In the genomic region with DNA sequence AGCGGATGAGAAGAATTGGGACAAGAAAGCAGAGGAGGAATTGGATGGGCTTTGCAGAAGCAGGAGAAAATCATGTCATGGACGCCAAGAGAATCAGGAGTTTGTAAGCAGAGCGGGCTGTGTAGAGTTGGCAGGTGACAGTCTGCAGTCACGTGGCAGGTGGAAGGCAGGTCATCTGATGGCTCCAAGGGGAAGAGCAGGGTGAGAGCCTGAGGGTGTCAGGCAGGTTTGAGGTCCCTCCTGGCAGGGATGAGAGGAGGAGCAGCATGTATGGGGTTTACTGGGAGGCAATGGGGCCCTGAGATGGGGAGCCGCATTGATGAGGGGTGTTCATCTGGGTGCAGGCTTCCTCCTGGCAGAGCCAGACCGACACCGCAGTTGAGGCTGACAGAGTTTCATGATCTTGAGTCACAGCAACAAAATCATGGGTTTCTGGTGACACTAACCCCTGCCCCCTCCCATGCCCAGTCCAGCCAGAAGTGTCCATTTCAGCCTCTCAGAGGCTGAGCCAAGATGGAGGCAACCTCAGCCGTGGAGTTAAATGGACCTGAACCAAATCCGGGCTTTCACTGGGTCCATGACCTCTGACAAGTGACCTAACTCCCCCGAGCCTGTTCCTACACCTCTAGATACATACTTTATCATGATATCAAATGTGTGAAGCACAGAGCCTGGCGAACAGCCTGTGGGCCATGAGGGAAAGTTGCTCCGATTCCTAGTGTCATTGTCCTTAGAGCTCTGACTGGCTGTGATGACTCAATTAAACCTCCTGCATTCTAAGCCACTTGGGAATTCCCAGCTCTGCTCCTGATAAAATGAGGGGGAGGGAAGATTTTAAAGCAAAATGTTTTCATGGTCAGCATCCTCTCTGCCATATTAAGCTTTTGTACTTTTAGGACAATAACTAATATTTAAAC, we compare ENCODE assay signal across 11 cellular contexts. TPM values are rescaled to one million over a fixed set of nuclear protein-coding genes. Genes with fewer than 3 reads are reported as not detected.
DNase-seq lines count a peak whose midpoint lies in the region; ATAC-seq and TF ChIP-seq lines count a peak whose summit lies in the region.
"Had no signal": no experiment of that assay in that cellular context is flagged by ENCODE, and none has a peak within 500 bp of the region (broad histone marks: within the 10 kb centered on the region; RNA-seq: fewer than 3 reads in every experiment).

No MANE protein-coding gene starts in this region.

- H3K79me2 ChIP-seq in trophoblast cell (ENCODE audit: control insufficient read depth, insufficient read depth, low read length, poor library complexity) (no peaks in the 10 kb centered on the region), neural progenitor cell (ENCODE audit: low read depth) (no peaks in the 10 kb centered on the region), MM.1S (ENCODE audit: low read length) (no peaks in the 10 kb centered on the region)

- WGBS in trophoblast cell (ENCODE audit: extremely low coverage, insufficient coverage, insufficient read length), result no CpG with 5 or more reads among the region's 12 CpGs

- no peak overlapping the region for H3K27ac Mint-ChIP-seq in neural progenitor cell
- H3K27ac Mint-ChIP-seq: CD4-positive, CD25-positive, alpha-beta regulatory T cell; stimulated activated effector memory CD8-positive, alpha-beta T cell treated with anti-CD3 and anti-CD28 coated beads, Interleukin-12 subunit alpha, Interleukin-12 subunit beta, amount 100 ng/mL, for 72 hours had no signal

- no peak overlapping the region for H2AK5ac ChIP-seq in trophoblast cell (ENCODE audit: low read length)

- H3K36me3 ChIP-seq in adipocyte (ENCODE audit: control insufficient read depth, insufficient read depth, low read length, severe bottlenecking) (peaks cover 54% of the 10 kb centered on the region), trophoblast cell (ENCODE audit: control insufficient read depth in 1 of 2, insufficient read depth in 2 of 2, low read length in 2 of 2) (peaks cover 13 to 35% of the 10 kb centered on the region in 2 experiments), neural progenitor cell (no peaks in the 10 kb centered on the region), MM.1S (replicated peaks; ENCODE audit: insufficient read depth, low read length) (0 out of 2 replicates have a peak, but pooled peaks cover 10% of the 10 kb centered on the region)

- H3K4ac ChIP-seq in trophoblast cell (ENCODE audit: low read depth, low read length), result no peak overlapping the region

- no peak overlapping the region for H4K91ac ChIP-seq in trophoblast cell (ENCODE audit: low read depth, low read length)

- H3K4me3 ChIP-seq in adipocyte (ENCODE audit: low read length), result peak overlapping the region; percentile 31
- no peak overlapping the region for H3K4me3 ChIP-seq in foreskin fibroblast (ENCODE audit: low read depth in 1 of 2, low read length in 2 of 2)
- H3K4me3 ChIP-seq in trophoblast cell (ENCODE audit: low read depth, low read length), result no peak overlapping the region
- H3K4me3 ChIP-seq in neural progenitor cell, result no peak overlapping the region
- H3K4me3 ChIP-seq in MM.1S (ENCODE audit: low read length), result no peak overlapping the region

- H3K23ac ChIP-seq in trophoblast cell (ENCODE audit: low read length), result no peak overlapping the region

- H3K79me1 ChIP-seq in trophoblast cell (ENCODE audit: low read length), result no peaks in the 10 kb centered on the region

- TF ChIP-seq CTCF in foreskin fibroblast (IDR thresholded peaks at IDR 0.05; ENCODE audit: low read depth, low read length) (no peak), neural progenitor cell (IDR thresholded peaks at IDR 0.05) (no peak), MM.1S (IDR thresholded peaks at IDR 0.05; ENCODE audit: low read length) (no peak)

- H3K27me3 ChIP-seq in adipocyte (replicated peaks; ENCODE audit: control insufficient read depth, insufficient read depth, low read length) (no peaks in the 10 kb centered on the region), trophoblast cell (ENCODE audit: insufficient read depth, low read length) (no peaks in the 10 kb centered on the region), neural progenitor cell (no peaks in the 10 kb centered on the region), MM.1S (replicated peaks; ENCODE audit: insufficient read depth, low read length) (no peaks in the 10 kb centered on the region)

- H3K9me2 ChIP-seq in MM.1S (replicated peaks; ENCODE audit: insufficient read depth, low read length), result no peaks in the 10 kb centered on the region

- H2BK12ac ChIP-seq in trophoblast cell (ENCODE audit: low read length), result no peak overlapping the region

- H4K20me1 ChIP-seq in neural progenitor cell (ENCODE audit: low read depth) (no peaks in the 10 kb centered on the region), MM.1S (ENCODE audit: insufficient read depth, low read length) (no peaks in the 10 kb centered on the region)

- no peak overlapping the region for H3K14ac ChIP-seq in trophoblast cell (ENCODE audit: low read length)

- no peaks in the 10 kb centered on the region for H3K27me3 Mint-ChIP-seq in neural progenitor cell (ENCODE audit: insufficient read depth, low read depth)
- H3K27me3 Mint-ChIP-seq: CD4-positive, CD25-positive, alpha-beta regulatory T cell had no signal

- H3K9ac ChIP-seq in adipocyte (ENCODE audit: low read length) (peak overlapping the region; percentile 56), trophoblast cell (ENCODE audit: low read length) (no peak overlapping the region), neural progenitor cell (no peak overlapping the region), MM.1S (ENCODE audit: low read length) (no peak overlapping the region)

- peaks cover 13% of the 10 kb centered on the region for H3K4me1 Mint-ChIP-seq in neural progenitor cell
- H3K4me1 Mint-ChIP-seq: CD4-positive, CD25-positive, alpha-beta regulatory T cell had no signal

- no peak overlapping the region for H3K18ac ChIP-seq in trophoblast cell (ENCODE audit: low read length)

- peaks cover 19% of the 10 kb centered on the region for H3K36me3 Mint-ChIP-seq in neural progenitor cell
- H3K36me3 Mint-ChIP-seq: stimulated activated effector memory CD8-positive, alpha-beta T cell treated with anti-CD3 and anti-CD28 coated beads, Interleukin-12 subunit alpha, Interleukin-12 subunit beta, amount 100 ng/mL, for 72 hours had no signal

- H3K9me3 ChIP-seq in adipocyte (ENCODE audit: control insufficient read depth, low read length) (no peaks in the 10 kb centered on the region), trophoblast cell (ENCODE audit: insufficient read depth, low read depth, low read length) (no peaks in the 10 kb centered on the region), neural progenitor cell (ENCODE audit: low read depth) (no peaks in the 10 kb centered on the region), MM.1S (replicated peaks; ENCODE audit: insufficient read depth, low read length) (no peaks in the 10 kb centered on the region)

- H3K4me2 ChIP-seq in trophoblast cell (ENCODE audit: low read length) (no peak overlapping the region), neural progenitor cell (no peak overlapping the region), MM.1S (ENCODE audit: low read depth, low read length) (no peak overlapping the region)

- no peak overlapping the region for H3K4me3 Mint-ChIP-seq in neural progenitor cell
- H3K4me3 Mint-ChIP-seq: CD4-positive, CD25-positive, alpha-beta regulatory T cell; stimulated activated effector memory CD8-positive, alpha-beta T cell treated with anti-CD3 and anti-CD28 coated beads, Interleukin-12 subunit alpha, Interleukin-12 subunit beta, amount 100 ng/mL, for 72 hours had no signal

- no peak overlapping the region for H4K12ac ChIP-seq in trophoblast cell (ENCODE audit: low read depth, low read length)

- no peak overlapping the region for H3K27ac ChIP-seq in trophoblast cell (ENCODE audit: low read depth, low read length)
- H3K27ac ChIP-seq in neural progenitor cell, result no peak overlapping the region
- no peak overlapping the region for H3K27ac ChIP-seq in MM.1S (ENCODE audit: low read length)

- H2AFZ ChIP-seq in trophoblast cell (ENCODE audit: insufficient read depth, low read length, poor library complexity), result no peak overlapping the region
- no peak overlapping the region for H2AFZ ChIP-seq in neural progenitor cell (replicated peaks)
- no peak overlapping the region for H2AFZ ChIP-seq in MM.1S (ENCODE audit: low read length)

- no peak overlapping the region for H4K8ac ChIP-seq in trophoblast cell (ENCODE audit: low read depth, low read length)

- no peak for ATAC-seq in HG02798 (IDR thresholded peaks at IDR 0.05; ENCODE audit: poor library complexity, unreplicated experiment)
- ATAC-seq in GM18498 (IDR thresholded peaks at IDR 0.05; ENCODE audit: unreplicated experiment), result no peak
- ATAC-seq: stimulated activated effector memory CD8-positive, alpha-beta T cell treated with anti-CD3 and anti-CD28 coated beads, Interleukin-12 subunit alpha, Interleukin-12 subunit beta, amount 100 ng/mL, for 72 hours had no signal

- H3K9me3 Mint-ChIP-seq in neural progenitor cell, result no peaks in the 10 kb centered on the region
- H3K9me3 Mint-ChIP-seq: stimulated activated effector memory CD8-positive, alpha-beta T cell treated with anti-CD3 and anti-CD28 coated beads, Interleukin-12 subunit alpha, Interleukin-12 subunit beta, amount 100 ng/mL, for 72 hours had no signal

- DNase-seq in Daoy (ENCODE audit: low read depth) (peak; percentile 76), adipocyte (ENCODE audit: low read depth) (peak; percentile 62), foreskin fibroblast (peak; percentile 69 to 73), trophoblast cell (peak; percentile 37 to 43), neural progenitor cell (ENCODE audit: low spot score) (no peak), MM.1S (no peak)
- DNase-seq: CD4-positive, CD25-positive, alpha-beta regulatory T cell; NCI-H69 had no signal

- no peaks in the 10 kb centered on the region for H3F3A ChIP-seq in neural progenitor cell (ENCODE audit: low read depth)
- no peaks in the 10 kb centered on the region for H3F3A ChIP-seq in MM.1S (ENCODE audit: insufficient read depth, low read length)

- H3K4me1 ChIP-seq in adipocyte (ENCODE audit: control insufficient read depth, insufficient read depth, low read length) (peaks cover 37% of the 10 kb centered on the region), trophoblast cell (ENCODE audit: control insufficient read depth in 1 of 2, insufficient read depth in 2 of 2, low read length in 2 of 2) (no peaks in the 10 kb centered on the region), neural progenitor cell (peaks cover 4% of the 10 kb centered on the region), MM.1S (ENCODE audit: low read length) (no peaks in the 10 kb centered on the region)

- H2BK120ac ChIP-seq in trophoblast cell (ENCODE audit: insufficient read depth, low read length, poor library complexity), result no peak overlapping the region

- H2BK5ac ChIP-seq in trophoblast cell (ENCODE audit: low read depth, low read length, poor library complexity), result no peak overlapping the region

RNA-seq across cellular contexts. Expression of a gene that starts 36.1 kb away (rescaled TPM):
- 18.3 and 25.7 TPM in 2 replicates for total RNA-seq in Daoy (2014; rRNA removed; shearing (Covaris generic))
- 5.0 and 5.1 TPM in 2 replicates for polyA plus RNA-seq in trophoblast cell (2013)
- 3.6 and 10.8 TPM in 2 replicates for total RNA-seq in neural progenitor cell (ENCODE audit: low replicate concordance)

RNA-seq across cellular contexts. Expression of a gene that starts 38.7 kb away (rescaled TPM):
- total RNA-seq in Daoy (2014; rRNA removed; shearing (Covaris generic)), result 4.4 and 6.5 TPM in 2 replicates
- polyA plus RNA-seq in trophoblast cell (2013), result 2.1 and 2.3 TPM in 2 replicates
- total RNA-seq in neural progenitor cell (ENCODE audit: low replicate concordance), result 6.1 and 8.0 TPM in 2 replicates

Comparison
In these comparisons a context has a peak if more than half of its experiments do, and no peak if none do; other contexts are left out.
1. DNase-seq: peak in Daoy (single experiment), adipocyte (single experiment), foreskin fibroblast (2 of 2) and trophoblast cell (2 of 2); none in neural progenitor cell (single experiment) and MM.1S (single experiment).